12 cellular contexts compared by ENCODE assay signal in the genomic region with DNA sequence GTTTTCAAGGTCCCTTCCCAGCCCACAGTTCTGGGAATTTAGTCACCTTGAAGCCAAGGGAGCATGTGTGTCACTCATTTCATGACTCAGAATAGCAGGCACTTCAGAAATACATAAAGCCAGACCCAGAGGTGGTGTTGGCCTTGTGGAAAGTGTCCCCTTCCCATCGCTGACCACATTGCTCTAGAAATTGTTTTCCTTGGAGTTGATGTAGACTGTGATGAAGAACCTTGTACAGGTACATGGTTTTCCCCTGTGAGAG.
DNase-seq lines count a peak whose midpoint lies in the region; ATAC-seq, FAIRE-seq and TF ChIP-seq lines count a peak whose summit lies in the region.
"Had no signal": no experiment of that assay in that cellular context is flagged by ENCODE, and none has a peak within 500 bp of the region (broad histone marks: within the 10 kb centered on the region; RNA-seq: fewer than 3 reads in every experiment).

No MANE protein-coding gene starts in this region.

- no peak overlapping the region for H3K9ac ChIP-seq in keratinocyte (ENCODE audit: control insufficient read depth, extremely low read depth, insufficient read depth, low read length)

- H4K20me1 ChIP-seq in keratinocyte (ENCODE audit: control insufficient read depth, extremely low read depth, insufficient read depth, low read length): no peaks in the 10 kb centered on the region

- no peaks in the 10 kb centered on the region for H3K36me3 ChIP-seq in breast epithelium
- H3K36me3 ChIP-seq in keratinocyte (ENCODE audit: control insufficient read depth in 2 of 2, extremely low read depth in 1 of 2, insufficient read depth in 2 of 2, low read length in 2 of 2): no peaks in the 10 kb centered on the region
- H3K36me3 ChIP-seq in thoracic aorta: no peaks in the 10 kb centered on the region

- peaks cover 4% of the 10 kb centered on the region for H3K9me1 ChIP-seq in keratinocyte (ENCODE audit: control insufficient read depth, extremely low read depth, insufficient read depth, low read length)

- H3K4me3 Mint-ChIP-seq in MCF 10A (ENCODE audit: unreplicated experiment): peak overlapping the region; percentile 55
- peak overlapping the region; percentile 32 for H3K4me3 Mint-ChIP-seq in activated naive CD8-positive, alpha-beta T cell treated with anti-CD3 and anti-CD28 coated beads, Interleukin-2, amount 10 ng/mL, durations not matched to agents 7 days and 5 days
- H3K4me3 Mint-ChIP-seq: naive B cell had no signal

- no peak for TF ChIP-seq POLR2A in breast epithelium (IDR thresholded peaks at IDR 0.05)

- H2AFZ ChIP-seq in keratinocyte (ENCODE audit: control insufficient read depth, low read length): no peak overlapping the region

- no peak for TF ChIP-seq CTCF in MCF 10A (IDR thresholded peaks at IDR 0.05; ENCODE audit: unreplicated experiment)
- no peak for TF ChIP-seq CTCF in breast epithelium (IDR thresholded peaks at IDR 0.05)
- TF ChIP-seq CTCF in keratinocyte (optimal IDR thresholded peaks at IDR 0.05 in 1 of 3, IDR thresholded peaks at IDR 0.05 in 1 of 3, conservative IDR thresholded peaks at IDR 0.05 in 1 of 3; ENCODE audit: extremely low read depth in 1 of 3, insufficient read depth in 2 of 3, low read length in 3 of 3): no peak
- no peak for TF ChIP-seq CTCF in thoracic aorta (IDR thresholded peaks at IDR 0.05)
- no peak for TF ChIP-seq CTCF in GM10248 (IDR thresholded peaks at IDR 0.05; ENCODE audit: control extremely low read depth, extremely low read depth, low read depth, missing control alignments)

- peak overlapping the region in 1 of 2 donors; percentile 35 for H3K27ac ChIP-seq in breast epithelium
- no peak overlapping the region for H3K27ac ChIP-seq in keratinocyte (ENCODE audit: control insufficient read depth, insufficient read depth, low read length)
- H3K27ac ChIP-seq in thoracic aorta: peak overlapping the region; percentile 70 to 71
- H3K27ac ChIP-seq: C4-2B had no signal

- H3K4me3 ChIP-seq in breast epithelium: peak overlapping the region in 1 of 3 donors; percentile 35
- H3K4me3 ChIP-seq in keratinocyte (ENCODE audit: control insufficient read depth in 2 of 3, extremely low read depth in 1 of 3, insufficient read depth in 2 of 3, low read depth in 1 of 3, low read length in 3 of 3): peak overlapping the region in 2 of 3 experiments; percentile 2 to 21
- peak overlapping the region; percentile 56 for H3K4me3 ChIP-seq in thoracic aorta

- H3K4me1 ChIP-seq in breast epithelium: no peaks in the 10 kb centered on the region
- H3K4me1 ChIP-seq in keratinocyte (ENCODE audit: control insufficient read depth, extremely low read depth, insufficient read depth, low read length): peaks cover 16% of the 10 kb centered on the region
- H3K4me1 ChIP-seq in thoracic aorta (ENCODE audit: control insufficient read depth in 1 of 2, low read depth in 2 of 2): peaks cover 16 to 67% of the 10 kb centered on the region in 2 donors

- intact Hi-C loops in MCF 10A (cut with micrococcal nuclease): loop anchor here (5.0 kb wide), 1 partner anchor 60 kb away; no protein-coding TSS in a partner anchor
- intact Hi-C loops in breast epithelium (cut with DNase I; ENCODE audit: low total_unique reads): no loop called here

- H3K27me3 ChIP-seq in breast epithelium: no peaks in the 10 kb centered on the region
- H3K27me3 ChIP-seq in keratinocyte (ENCODE audit: control insufficient read depth, extremely low read depth, insufficient read depth, low read length): no peaks in the 10 kb centered on the region
- no peaks in the 10 kb centered on the region for H3K27me3 ChIP-seq in thoracic aorta (replicated peaks; ENCODE audit: insufficient read depth)

- H3K27me3 Mint-ChIP-seq in MCF 10A (ENCODE audit: insufficient read depth, unreplicated experiment): no peaks in the 10 kb centered on the region
- no peaks in the 10 kb centered on the region for H3K27me3 Mint-ChIP-seq in activated naive CD8-positive, alpha-beta T cell treated with anti-CD3 and anti-CD28 coated beads, Interleukin-2, amount 10 ng/mL, durations not matched to agents 7 days and 5 days

- H3K36me3 Mint-ChIP-seq in MCF 10A (ENCODE audit: insufficient read depth, unreplicated experiment): peaks cover 6% of the 10 kb centered on the region
- peaks cover 1% of the 10 kb centered on the region for H3K36me3 Mint-ChIP-seq in activated naive CD8-positive, alpha-beta T cell treated with anti-CD3 and anti-CD28 coated beads, Interleukin-2, amount 10 ng/mL, durations not matched to agents 7 days and 5 days
- H3K36me3 Mint-ChIP-seq: naive B cell had no signal

- no peak for ATAC-seq in activated naive CD8-positive, alpha-beta T cell treated with anti-CD3 and anti-CD28 coated beads, Interleukin-2, amount 10 ng/mL, durations not matched to agents 7 days and 5 days (ENCODE audit: low read depth)
- ATAC-seq in thoracic aorta (ENCODE audit: insufficient number of reproducible peaks, low FRiP score, low read depth) (peak; percentile 64), GM19035 (IDR thresholded peaks at IDR 0.05; ENCODE audit: unreplicated experiment) (no peak)

- H3K9me3 ChIP-seq in breast epithelium (no peaks in the 10 kb centered on the region), keratinocyte (ENCODE audit: control insufficient read depth, low read depth, low read length) (no peaks in the 10 kb centered on the region), thoracic aorta (no peaks in the 10 kb centered on the region)

- peaks cover 9% of the 10 kb centered on the region for H3K4me1 Mint-ChIP-seq in MCF 10A (ENCODE audit: insufficient read depth, unreplicated experiment)
- peaks cover 26% of the 10 kb centered on the region for H3K4me1 Mint-ChIP-seq in activated naive CD8-positive, alpha-beta T cell treated with anti-CD3 and anti-CD28 coated beads, Interleukin-2, amount 10 ng/mL, durations not matched to agents 7 days and 5 days

- peak overlapping the region; percentile 51 for H3K27ac Mint-ChIP-seq in MCF 10A (ENCODE audit: low read depth, unreplicated experiment)
- H3K27ac Mint-ChIP-seq in activated naive CD8-positive, alpha-beta T cell treated with anti-CD3 and anti-CD28 coated beads, Interleukin-2, amount 10 ng/mL, durations not matched to agents 7 days and 5 days: no peak overlapping the region

- no peaks in the 10 kb centered on the region for H3K9me3 Mint-ChIP-seq in MCF 10A (ENCODE audit: unreplicated experiment)
- no peaks in the 10 kb centered on the region for H3K9me3 Mint-ChIP-seq in activated naive CD8-positive, alpha-beta T cell treated with anti-CD3 and anti-CD28 coated beads, Interleukin-2, amount 10 ng/mL, durations not matched to agents 7 days and 5 days

- CTCF ChIA-PET in MCF 10A (lab: Yijun Ruan, JAX) (no interaction called here), GM10248 (lab: Yijun Ruan, JAX) (no interaction called here)

- POLR2A ChIA-PET in MCF 10A (lab: Yijun Ruan, JAX) (no interaction called here), GM10248 (lab: Yijun Ruan, JAX) (no interaction called here)
- POLR2A ChIA-PET in activated naive CD8-positive, alpha-beta T cell treated with anti-CD3 and anti-CD28 coated beads, Interleukin-2, amount 10 ng/mL, durations not matched to agents 7 days and 5 days (lab: Charles Lee): interaction anchor here (0.7 kb wide), 1 partner anchor 63 kb away, joined by 5 read pairs; no protein-coding TSS in a partner anchor

- FAIRE-seq in keratinocyte (lab: Jason Lieb, UNC): no peak
- FAIRE-seq: endothelial cell of umbilical vein had no signal

- peaks cover 7% of the 10 kb centered on the region for H3K79me2 ChIP-seq in keratinocyte (ENCODE audit: control insufficient read depth, insufficient read depth, low read length)

- H3K4me2 ChIP-seq in keratinocyte (ENCODE audit: control insufficient read depth, extremely low read depth, insufficient read depth, low read depth, low read length): peak overlapping the region; percentile 85

- no TSS peak for BruUV-seq in MCF 10A (replicated peaks; lab: Mats Ljungman, UMichigan)

- DNase-seq in MCF 10A (ENCODE audit: unreplicated experiment): no peak
- no peak for DNase-seq in breast epithelium (ENCODE audit: low spot score in 2 of 2)
- no peak for DNase-seq in activated naive CD8-positive, alpha-beta T cell treated with anti-CD3 and anti-CD28 coated beads, Interleukin-2, amount 10 ng/mL, durations not matched to agents 7 days and 5 days
- no peak for DNase-seq in keratinocyte (ENCODE audit: low read depth, low spot score)
- no peak for DNase-seq in thoracic aorta (ENCODE audit: low spot score)
- DNase-seq in occipital lobe (lab: John Stamatoyannopoulos, UW): no peak
- no peak for DNase-seq in GM10248 (ENCODE audit: extremely low spot score)
- DNase-seq: GF-D8, naive B cell had no signal

- dilution Hi-C loops in keratinocyte (cut with MboI; ENCODE audit: extremely low pct_ligation_motif_present, low sequenced_read_pairs): no loop called here
